8 cellular contexts compared by ENCODE assay signal in the genomic region with DNA sequence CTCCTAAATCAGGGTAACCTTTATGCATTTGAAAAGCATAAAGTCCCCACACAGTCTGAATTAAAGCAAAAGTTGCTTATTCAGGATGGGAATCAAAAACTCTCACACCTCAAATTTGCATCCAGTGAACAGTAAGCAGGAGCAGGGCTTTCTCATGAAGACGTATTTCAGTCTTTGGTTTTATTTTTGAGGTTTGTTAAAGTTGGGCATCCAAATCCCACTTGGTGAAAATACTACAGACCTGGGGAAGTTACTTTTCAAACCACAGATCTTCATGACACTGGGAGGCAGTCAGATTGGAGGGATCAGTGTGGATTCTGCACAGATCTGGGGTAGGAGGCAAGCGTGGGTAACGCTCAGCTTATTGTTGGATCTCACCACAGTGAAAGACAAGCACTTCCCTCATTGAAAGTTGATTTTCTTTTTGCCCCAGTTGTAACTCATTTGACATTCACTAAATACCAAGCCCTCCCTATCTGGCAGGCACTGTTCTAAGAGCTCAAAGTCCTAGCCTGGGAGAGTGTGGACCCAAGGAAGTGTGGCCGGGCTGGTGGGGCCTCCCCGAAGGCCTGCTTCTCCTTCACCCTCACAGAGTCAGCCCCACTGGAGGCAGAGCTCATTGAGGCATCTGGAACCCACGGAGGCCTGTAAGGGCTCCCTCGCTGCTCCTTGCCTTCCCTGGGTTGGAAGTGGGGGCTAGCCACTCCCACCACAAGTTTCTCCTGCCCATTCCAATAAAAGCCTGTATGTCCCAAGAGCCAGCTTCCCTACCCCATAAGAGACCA. TPM values are rescaled to one million over a fixed set of nuclear protein-coding genes. Genes with fewer than 3 reads are reported as not detected.
A peak's percentile ranks its signal among the peaks of the same experiment; 100 is the strongest.
DNase-seq lines count a peak whose midpoint lies in the region; ATAC-seq and TF ChIP-seq lines count a peak whose summit lies in the region.

No MANE protein-coding gene starts in this region.

- DNase-seq in colonic mucosa: no peak
- no peak for DNase-seq in A172 (ENCODE audit: low spot score)
- no peak for DNase-seq in cortex of kidney (lab: John Stamatoyannopoulos, UW)

- ATAC-seq in HG03175 (IDR thresholded peaks at IDR 0.05; ENCODE audit: unreplicated experiment) (no peak), GM19328 (IDR thresholded peaks at IDR 0.05; ENCODE audit: unreplicated experiment) (no peak)

- peak overlapping the region; percentile 52 to 93 for H3K9ac ChIP-seq in colonic mucosa (ENCODE audit: low read depth in 2 of 2, low read length in 2 of 2)
- H3K9ac ChIP-seq in muscle layer of colon (ENCODE audit: low read length): peak overlapping the region; percentile 53

- H3K36me3 ChIP-seq in ACC112 (ENCODE audit: insufficient read depth, low read length): no peaks in the 10 kb centered on the region
- peaks cover 26% of the 10 kb centered on the region for H3K36me3 ChIP-seq in KOPT-K1 (ENCODE audit: insufficient read depth, low read length)
- H3K36me3 ChIP-seq in colonic mucosa: no peaks in the 10 kb centered on the region
- H3K36me3 ChIP-seq in muscle layer of colon (ENCODE audit: insufficient read depth, low read length): no peaks in the 10 kb centered on the region

- no peaks in the 10 kb centered on the region for H3K9me3 ChIP-seq in KOPT-K1 (ENCODE audit: insufficient read depth, low read length, poor library complexity, severe bottlenecking)
- no peaks in the 10 kb centered on the region for H3K9me3 ChIP-seq in colonic mucosa
- no peaks in the 10 kb centered on the region for H3K9me3 ChIP-seq in muscle layer of colon (ENCODE audit: low read length)

- H3K4me1 ChIP-seq in ACC112 (ENCODE audit: control insufficient read depth, insufficient read depth, low read length, unreplicated experiment) (peaks cover 29% of the 10 kb centered on the region), colonic mucosa (peaks cover 5% of the 10 kb centered on the region), muscle layer of colon (ENCODE audit: insufficient read depth, low read length) (peaks cover 19% of the 10 kb centered on the region)

- no peak overlapping the region for H2AFZ ChIP-seq in ACC112 (ENCODE audit: low read length, unreplicated experiment)

- H3K27me3 ChIP-seq in ACC112 (ENCODE audit: insufficient read depth, low read length) (no peaks in the 10 kb centered on the region), colonic mucosa (no peaks in the 10 kb centered on the region), muscle layer of colon (ENCODE audit: control insufficient read depth in 1 of 2, insufficient read depth in 2 of 2, low read length in 2 of 2) (no peaks in the 10 kb centered on the region)

- TF ChIP-seq CTCF in colonic mucosa (IDR thresholded peaks at IDR 0.05): no peak

- H3K27ac ChIP-seq in ACC112 (ENCODE audit: low read depth, low read length): peak overlapping the region; percentile 98
- H3K27ac ChIP-seq in KOPT-K1 (ENCODE audit: low read depth, low read length, poor library complexity, severe bottlenecking): peak overlapping the region; percentile 68
- peak overlapping the region; percentile 96 for H3K27ac ChIP-seq in colonic mucosa
- H3K27ac ChIP-seq in muscle layer of colon (ENCODE audit: low read depth, low read length): peak overlapping the region; percentile 80

- intact Hi-C loops in colonic mucosa (cut with DNase I): no loop called here

- H3K79me2 ChIP-seq in ACC112 (ENCODE audit: control insufficient read depth, insufficient read depth, low read length, unreplicated experiment): peaks cover 7% of the 10 kb centered on the region

- peak overlapping the region; percentile 74 for H3K4me3 ChIP-seq in ACC112 (ENCODE audit: low read depth, low read length)
- H3K4me3 ChIP-seq in colonic mucosa: peak overlapping the region; percentile 30
- peak overlapping the region; percentile 52 to 63 for H3K4me3 ChIP-seq in muscle layer of colon (ENCODE audit: low read depth in 1 of 2, low read length in 2 of 2)

RNA-seq across cellular contexts. Expression of a gene that starts 0.8 kb away (rescaled TPM):
- total RNA-seq in colonic mucosa: 10 to 100 TPM; 43.5 to 60.5 TPM
- 3.8 and 7.7 TPM in 2 replicates for total RNA-seq in A172 (2014; rRNA removed; shearing (Covaris generic))

RNA-seq across cellular contexts. Expression of a gene that starts 16.9 kb away (rescaled TPM):
- total RNA-seq in colonic mucosa: 10 to 100 TPM; 13.8 to 23.8 TPM
- 32.7 and 37.0 TPM in 2 replicates for total RNA-seq in A172 (2014; rRNA removed; shearing (Covaris generic))
